ENCODE assay signal across 27 cellular contexts in the genomic region with DNA sequence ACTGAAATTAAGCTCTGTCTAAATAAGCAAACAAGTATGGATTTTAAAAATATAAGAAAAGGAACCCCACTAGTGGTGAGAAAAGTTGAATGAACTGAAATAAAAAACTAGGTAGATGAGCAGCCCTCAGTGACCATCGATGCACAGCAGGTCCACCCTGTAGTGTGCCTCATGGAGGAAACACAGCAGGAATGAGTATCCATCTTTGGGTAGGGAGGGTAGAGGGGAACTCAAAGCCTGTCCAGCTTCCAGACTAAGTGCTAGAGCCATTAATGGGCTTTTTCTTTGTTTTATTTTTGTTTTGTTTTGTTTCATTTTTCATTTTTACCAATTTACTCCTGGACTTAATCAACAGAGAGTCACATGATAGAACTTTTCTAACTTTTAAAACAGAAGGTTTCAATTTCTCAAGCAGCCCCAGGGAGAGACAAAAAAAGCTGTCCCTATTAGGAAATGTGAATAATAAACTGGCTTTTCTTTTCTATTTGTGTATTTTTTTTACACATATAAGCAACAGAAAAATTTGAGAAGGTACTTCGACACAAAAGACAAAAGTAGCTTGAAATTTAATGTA.
"Had no signal": no experiment of that assay in that cellular context is flagged by ENCODE, and none has a peak within 500 bp of the region (broad histone marks: within the 10 kb centered on the region; RNA-seq: fewer than 3 reads in every experiment).

No MANE protein-coding gene starts in this region.

- ATAC-seq: activated naive CD4-positive, alpha-beta T cell treated with anti-CD3 and anti-CD28 coated beads, Interleukin-2, amount 50 U/mL, for 72 hours; activated naive CD8-positive, alpha-beta T cell treated with anti-CD3 and anti-CD28 coated beads, Interleukin-2, amount 50 U/mL, for 24 hours; activated T-cell treated with anti-CD3 and anti-CD28 coated beads, Interleukin-2, amount 50 U/mL, for 4 hours; body of pancreas; PC-3 had no signal

- H3K9me3 ChIP-seq: ascending aorta, body of pancreas had no signal

- DNase-seq: activated CD4-positive, alpha-beta memory T cell treated with anti-CD3 and anti-CD28 coated beads for 36 hours; activated CD4-positive, alpha-beta T cell treated with anti-CD3 and anti-CD28 coated beads, Interleukin-2, amount 10 ng/mL, durations not matched to agents 7 days and 5 days; activated CD4-positive, CD25-positive, alpha-beta regulatory T cell; activated CD8-positive, alpha-beta memory T cell treated with anti-CD3 and anti-CD28 coated beads for 24 hours; activated effector memory CD4-positive, alpha-beta T cell treated with anti-CD3 and anti-CD28 coated beads, Interleukin-2, amount 50 U/mL, for 16 hours; activated naive CD4-positive, alpha-beta T cell treated with Interleukin-2 at 50 U/mL for 16 hours; activated naive CD8-positive, alpha-beta T cell treated with anti-CD3 and anti-CD28 coated beads, Interleukin-2, amount 50 U/mL, for 24 hours; activated T-cell treated with anti-CD3 and anti-CD28 coated beads, Interleukin-2, amount 50 U/mL, for 4 hours; amniotic stem cell; body of pancreas; central memory CD4-positive, alpha-beta T cell; MV-4-11; NCI-H1092 treated with DMSO at 0.1 percent for 48 hours; NCI-H1417 treated with DMSO at 0.1 percent for 48 hours; NCI-H1694; NCI-H2029; NCI-H2107; NCI-H345; NCI-H510A; NCI-H526 treated with DMSO at 0.1 percent for 48 hours; PC-3; SHP77 treated with DMSO at 0.1 percent for 48 hours; T-helper 1 cell had no signal

- H3K4me3 ChIP-seq: ascending aorta, body of pancreas, coronary artery had no signal

- H3K36me3 ChIP-seq: ascending aorta had no signal

- H3K27ac ChIP-seq: ascending aorta, body of pancreas, coronary artery, VCaP had no signal
